Comparison of ENCODE assay signal across 8 cellular contexts in the genomic region with DNA sequence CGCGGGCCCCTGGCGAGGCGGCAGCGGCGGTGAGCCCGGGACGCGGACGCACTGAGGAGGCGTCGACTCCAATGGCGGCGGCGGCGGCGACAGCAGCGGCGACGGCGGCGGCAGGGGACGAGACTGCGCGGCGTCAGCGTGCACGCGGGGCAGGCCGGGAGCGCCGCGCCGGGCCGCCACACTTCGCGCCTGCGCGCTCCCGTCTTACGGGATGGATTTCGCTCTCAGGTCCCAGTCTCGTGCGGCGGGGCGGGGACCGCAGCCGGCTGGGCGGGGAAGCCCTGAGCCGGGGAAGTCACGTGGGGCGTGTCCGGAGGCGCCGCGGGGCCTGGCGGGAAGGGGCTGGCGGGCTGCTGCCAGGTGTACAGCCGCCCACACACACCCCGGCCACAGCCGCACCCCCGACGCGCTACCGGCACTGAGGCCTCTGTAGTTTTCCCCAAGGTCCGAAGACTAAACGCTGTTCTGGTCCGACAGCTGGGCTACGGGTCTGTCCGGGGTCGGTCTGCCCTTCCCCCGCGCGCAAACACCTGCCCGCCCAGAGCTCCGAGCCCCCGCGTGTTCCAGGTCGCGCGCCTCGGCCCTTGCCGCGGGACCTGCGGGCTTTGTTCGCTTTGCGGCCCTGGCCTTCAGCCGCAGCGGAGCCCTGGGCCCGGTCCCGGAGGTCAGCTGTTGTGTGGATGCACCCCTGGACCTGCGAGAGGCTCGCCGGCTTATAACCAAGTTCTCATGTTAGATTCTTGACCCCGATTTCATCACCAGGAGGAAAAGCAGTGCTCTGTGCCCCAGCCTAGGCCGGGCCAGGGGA. TPM values are rescaled to one million over a fixed set of nuclear protein-coding genes. Genes with fewer than 3 reads are reported as not detected.
A peak's percentile ranks its signal among the peaks of the same experiment; 100 is the strongest.
DNase-seq lines count a peak whose midpoint lies in the region; ATAC-seq and TF ChIP-seq lines count a peak whose summit lies in the region.

A gene (minus strand): TSS at position 91 of the 808 bp plus-strand sequence. CDS start 239 bp downstream, outside the sequence.

- POLR2A ChIA-PET in Panc1 (lab: Charles Lee): no interaction called here

- peak within 1 kb of the TSS; percentile 100 for H3K4me2 ChIP-seq in KMS-11

- no peaks in the 10 kb centered on the region for H3K9me3 Mint-ChIP-seq in activated T-cell treated with anti-CD3 and anti-CD28 coated beads, Interleukin-2, amount 50 U/mL, for 4 hours

- H3K27me3 ChIP-seq in KMS-11 (ENCODE audit: insufficient read depth, low read depth) (peaks cover 26% of the 10 kb centered on the region), Panc1 (ENCODE audit: control insufficient read depth, insufficient read depth, low read length) (no peaks in the 10 kb centered on the region), muscle layer of duodenum (ENCODE audit: low read depth, low read length) (no peaks in the 10 kb centered on the region)

- DNase-seq in DMS79 (lab: John Stamatoyannopoulos, UW) (peak; percentile 93), Panc1 (ENCODE audit: low read depth, low spot score) (peak; percentile 75)
- DNase-seq in activated T-cell treated with anti-CD3 and anti-CD28 coated beads, Interleukin-2, amount 50 U/mL, for 4 hours: peak; percentile 93
- DNase-seq in stimulated activated CD8-positive, alpha-beta memory T cell treated with anti-CD3 and anti-CD28 coated beads, Interleukin-7, amount 100 ng/mL, for 24 hours (ENCODE audit: low read depth): peak; percentile 89

- H3K4me3 ChIP-seq in KMS-11 (IDR thresholded peaks at IDR 0.05; ENCODE audit: insufficient read depth, low read depth, low read length) (no peak within 1 kb of the TSS), Panc1 (ENCODE audit: low read depth in 2 of 2, low read length in 2 of 2) (peak within 1 kb of the TSS; percentile 86 to 97), muscle layer of duodenum (ENCODE audit: low read depth in 1 of 2, low read length in 2 of 2) (peak within 1 kb of the TSS; percentile 85 to 86)

- H3K9ac ChIP-seq in KMS-11: peak within 1 kb of the TSS; percentile 86

- peak; percentile 88 for ATAC-seq in GM21786 (IDR thresholded peaks at IDR 0.05; ENCODE audit: unreplicated experiment)
- peak; percentile 96 for ATAC-seq in Panc1
- peak; percentile 93 to 94 for ATAC-seq in activated T-cell treated with anti-CD3 and anti-CD28 coated beads, Interleukin-2, amount 50 U/mL, for 4 hours
- peak; percentile 96 for ATAC-seq in esophagus mucosa

- H3K36me3 ChIP-seq in KMS-11 (ENCODE audit: insufficient read depth) (peaks cover 10% of the 10 kb centered on the region), Panc1 (ENCODE audit: control insufficient read depth, insufficient read depth, low read length) (peaks cover 15% of the 10 kb centered on the region), muscle layer of duodenum (ENCODE audit: control insufficient read depth in 1 of 2, insufficient read depth in 2 of 2, low read length in 2 of 2) (peaks cover 16 to 20% of the 10 kb centered on the region in 2 donors)

- peak within 1 kb of the TSS; percentile 47 for H3K27ac ChIP-seq in KMS-11
- H3K27ac ChIP-seq in Panc1 (ENCODE audit: low read length): peak within 1 kb of the TSS; percentile 94
- H3K27ac ChIP-seq in muscle layer of duodenum (ENCODE audit: low read length): peak within 1 kb of the TSS; percentile 67

- H3K9me3 ChIP-seq in Panc1 (ENCODE audit: control insufficient read depth, insufficient read depth, low read depth, low read length) (no peaks in the 10 kb centered on the region), muscle layer of duodenum (ENCODE audit: control insufficient read depth in 1 of 2, low read length in 2 of 2) (no peaks in the 10 kb centered on the region)

- H3K4me1 Mint-ChIP-seq in activated T-cell treated with anti-CD3 and anti-CD28 coated beads, Interleukin-2, amount 50 U/mL, for 4 hours (ENCODE audit: low read depth): peaks cover 43% of the 10 kb centered on the region

- intact Hi-C loops in Panc1 (cut with micrococcal nuclease; ENCODE audit: unreplicated experiment): no loop called here

- H3K36me3 Mint-ChIP-seq in activated T-cell treated with anti-CD3 and anti-CD28 coated beads, Interleukin-2, amount 50 U/mL, for 4 hours (ENCODE audit: insufficient read depth): peaks cover 28% of the 10 kb centered on the region

- CTCF ChIA-PET in Panc1 (lab: Charles Lee): interaction anchor here (1.5 kb wide), 1 partner anchor 18 kb away, joined by 3 read pairs; no protein-coding TSS in a partner anchor

- H3K27me3 Mint-ChIP-seq in activated T-cell treated with anti-CD3 and anti-CD28 coated beads, Interleukin-2, amount 50 U/mL, for 4 hours (ENCODE audit: low read depth): peaks cover 6% of the 10 kb centered on the region

- H3K4me1 ChIP-seq in KMS-11 (ENCODE audit: low read depth, poor library complexity, severe bottlenecking) (peaks cover 39% of the 10 kb centered on the region), Panc1 (ENCODE audit: control insufficient read depth, insufficient read depth, low read length) (peaks cover 12% of the 10 kb centered on the region), muscle layer of duodenum (ENCODE audit: control insufficient read depth in 1 of 2, insufficient read depth in 2 of 2, low read length in 2 of 2) (peaks cover 8 to 33% of the 10 kb centered on the region in 2 donors)

- peak within 1 kb of the TSS; percentile 97 for H3K4me3 Mint-ChIP-seq in activated T-cell treated with anti-CD3 and anti-CD28 coated beads, Interleukin-2, amount 50 U/mL, for 4 hours

- no TSS peak for BruUV-seq in Panc1 (replicated peaks; lab: Mats Ljungman, UMichigan)

- H2AFZ ChIP-seq in KMS-11 (ENCODE audit: low read depth): peak within 1 kb of the TSS; percentile 95

- TF ChIP-seq CTCF in KMS-11 (conservative IDR thresholded peaks at IDR 0.05; ENCODE audit: low read depth, low read length) (no peak), Panc1 (IDR thresholded peaks at IDR 0.05) (no peak)

- in situ Hi-C loops in Panc1 (cut with HindIII; ENCODE audit: low pct_unique_long_range_greater_than_20kb, low sequenced_read_pairs): no loop called here

- H4K20me1 ChIP-seq in KMS-11 (ENCODE audit: insufficient read depth): no peaks in the 10 kb centered on the region

- peaks cover 45% of the 10 kb centered on the region for H3K79me2 ChIP-seq in KMS-11 (ENCODE audit: insufficient read depth, low read depth)

RNA-seq across cellular contexts. Expression of the gene that starts here (rescaled TPM):
- total RNA-seq in Panc1 (2021; ENCODE audit: unreplicated experiment) (43.0 TPM), esophagus mucosa (22.5 TPM)
- 24.9 TPM for polyA plus RNA-seq in Panc1 (2012; ENCODE audit: insufficient read length)
- 10 to 100 TPM; 53.5 to 59.6 (median 55.6) TPM for total RNA-seq in activated T-cell treated with anti-CD3 and anti-CD28 coated beads, Interleukin-2, amount 50 U/mL, for 4 hours
